Comparison of ENCODE assay signal across 16 cellular contexts in the genomic region with DNA sequence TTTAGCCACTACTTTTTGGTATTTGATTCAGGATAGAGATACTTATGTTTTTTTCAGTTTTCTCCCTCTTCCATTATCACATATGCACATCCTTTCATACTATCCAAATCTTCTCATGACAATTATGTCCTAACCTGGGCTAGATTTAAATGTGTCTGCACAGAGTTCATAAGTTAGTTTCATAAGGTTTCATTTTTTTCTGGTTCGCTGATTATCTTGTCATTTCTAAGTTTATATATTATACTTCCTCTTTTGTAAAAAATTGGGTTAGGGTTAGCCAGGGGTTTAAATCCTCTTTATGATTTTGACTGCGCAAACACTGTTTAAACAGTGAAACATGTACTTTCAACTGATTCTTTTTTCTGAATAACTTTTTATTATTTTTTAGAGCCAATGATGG.
"Had no signal": no experiment of that assay in that cellular context is flagged by ENCODE, and none has a peak within 500 bp of the region (broad histone marks: within the 10 kb centered on the region; RNA-seq: fewer than 3 reads in every experiment).

No MANE protein-coding gene starts in this region.

- H3K9me3 Mint-ChIP-seq: activated naive CD4-positive, alpha-beta T cell treated with anti-CD3 and anti-CD28 coated beads, Interleukin-2, amount 50 U/mL, for 72 hours had no signal

- H3K9ac ChIP-seq: neural progenitor cell had no signal

- H3K4me2 ChIP-seq: neural progenitor cell had no signal

- H3K9me3 ChIP-seq: gastroesophageal sphincter, pancreas, tibial artery, uterus had no signal

- H3K36me3 ChIP-seq: gastroesophageal sphincter, neural progenitor cell, pancreas, tibial artery, uterus had no signal

- H3K4me3 Mint-ChIP-seq: activated CD8-positive, alpha-beta T cell treated with anti-CD3 and anti-CD28 coated beads, Interleukin-2, amount 10 ng/mL, durations not matched to agents 7 days and 5 days; neural progenitor cell had no signal

- DNase-seq: activated CD4-positive, alpha-beta T cell treated with anti-CD3 and anti-CD28 coated beads for 48 hours; activated CD8-positive, alpha-beta memory T cell treated with anti-CD3 and anti-CD28 coated beads, Interleukin-2, amount 50 U/mL, for 4 hours; activated CD8-positive, alpha-beta T cell treated with anti-CD3 and anti-CD28 coated beads, Interleukin-2, amount 10 ng/mL, durations not matched to agents 7 days and 5 days; activated effector memory CD4-positive, alpha-beta T cell treated with anti-CD3 and anti-CD28 coated beads, Interleukin-2, amount 50 U/mL, for 16 hours; activated T-cell treated with anti-CD3 and anti-CD28 coated beads, Interleukin-2, amount 50 U/mL, for 48 hours; dorsolateral prefrontal cortex; islet precursor cell; pancreas; stimulated activated naive CD4-positive, alpha-beta T cell; T1000; tibial artery; uterus had no signal

- H3K27me3 ChIP-seq: gastroesophageal sphincter, neural progenitor cell, pancreas, uterus had no signal

- H3K27ac Mint-ChIP-seq: activated CD8-positive, alpha-beta T cell treated with anti-CD3 and anti-CD28 coated beads, Interleukin-2, amount 10 ng/mL, durations not matched to agents 7 days and 5 days; activated naive CD4-positive, alpha-beta T cell treated with anti-CD3 and anti-CD28 coated beads, Interleukin-2, amount 50 U/mL, for 72 hours; neural progenitor cell had no signal

- H3K4me3 ChIP-seq: dorsolateral prefrontal cortex, gastroesophageal sphincter, lung, neural progenitor cell, pancreas, tibial artery, uterus had no signal

- H3K27ac ChIP-seq: dorsolateral prefrontal cortex, gastroesophageal sphincter, neural progenitor cell, pancreas, tibial artery, uterus had no signal

- H3K4me1 ChIP-seq: gastroesophageal sphincter, pancreas, tibial artery, uterus had no signal

- H2AFZ ChIP-seq: neural progenitor cell had no signal

- ATAC-seq: activated CD8-positive, alpha-beta T cell treated with anti-CD3 and anti-CD28 coated beads, Interleukin-2, amount 10 ng/mL, durations not matched to agents 7 days and 5 days; activated naive CD4-positive, alpha-beta T cell treated with anti-CD3 and anti-CD28 coated beads, Interleukin-2, amount 50 U/mL, for 72 hours; gastroesophageal sphincter; pancreas had no signal

- H3K36me3 Mint-ChIP-seq: activated naive CD4-positive, alpha-beta T cell treated with anti-CD3 and anti-CD28 coated beads, Interleukin-2, amount 50 U/mL, for 72 hours; neural progenitor cell had no signal
